Comparison of ENCODE assay signal across 33 cellular contexts in the genomic region with DNA sequence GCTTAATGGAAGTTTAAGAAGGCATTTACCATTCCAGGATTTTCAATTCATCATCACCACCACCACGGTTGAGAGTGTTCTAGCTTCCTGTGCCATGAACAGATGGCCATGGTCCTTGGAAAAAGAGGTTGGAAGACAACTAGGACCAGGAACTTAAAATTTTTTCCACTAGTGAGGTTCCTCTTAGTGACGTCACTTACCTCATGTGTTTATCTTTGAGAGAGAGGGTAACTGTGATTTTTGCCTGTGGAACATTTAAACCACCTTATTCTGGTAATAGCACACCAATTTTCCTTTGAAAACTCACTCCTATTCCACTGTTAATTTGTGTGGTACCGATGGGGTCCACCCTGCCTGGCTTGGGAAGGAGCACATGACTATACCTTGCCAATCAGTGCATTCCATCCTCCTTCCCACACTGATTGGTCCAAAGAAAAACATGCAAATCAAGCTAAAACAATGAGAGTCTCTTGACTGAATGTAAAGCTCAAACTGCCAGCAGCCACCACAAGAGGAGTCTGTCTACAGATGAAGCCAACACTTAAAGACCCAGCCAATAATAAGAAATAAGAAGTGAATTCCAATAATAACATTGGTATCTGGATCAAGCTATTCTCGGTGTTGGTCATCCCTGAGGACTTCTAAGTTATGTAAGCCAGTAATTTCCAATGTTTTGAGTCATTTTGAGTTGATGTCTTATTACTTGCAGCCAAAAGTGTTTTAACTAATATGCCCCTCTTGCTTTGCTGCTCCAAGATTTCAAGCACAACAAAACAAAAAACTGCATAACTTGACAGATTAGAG.
"Had no signal": no experiment of that assay in that cellular context is flagged by ENCODE, and none has a peak within 500 bp of the region (broad histone marks: within the 10 kb centered on the region; RNA-seq: fewer than 3 reads in every experiment).

No MANE protein-coding gene starts in this region.

- H3K36me3 Mint-ChIP-seq: activated CD4-positive, alpha-beta memory T cell treated with anti-CD3 and anti-CD28 coated beads for 36 hours; activated naive CD4-positive, alpha-beta T cell treated with anti-CD3 and anti-CD28 coated beads, Interleukin-2, amount 10 ng/mL, durations not matched to agents 7 days and 5 days; activated naive CD8-positive, alpha-beta T cell treated with anti-CD3 and anti-CD28 coated beads, Interleukin-2, amount 10 ng/mL, durations not matched to agents 7 days and 5 days; naive thymus-derived CD8-positive, alpha-beta T cell; stimulated activated memory B cell treated with anti-CD40 and anti-IgM and Interleukin-4, amounts not matched to agents 10 μg/mL and 1 μg/mL and 100 μg/mL, for 72 hours had no signal

- DNase-seq: activated CD4-positive, alpha-beta memory T cell treated with anti-CD3 and anti-CD28 coated beads for 36 hours; activated CD4-positive, alpha-beta T cell treated with anti-CD3 and anti-CD28 coated beads for 48 hours; activated CD8-positive, alpha-beta memory T cell treated with anti-CD3 and anti-CD28 coated beads, Interleukin-2, amount 50 U/mL, for 4 hours; activated gamma-delta T cell; activated naive CD4-positive, alpha-beta T cell treated with anti-CD3 and anti-CD28 coated beads, Interleukin-2, amount 10 ng/mL, durations not matched to agents 7 days and 5 days; activated naive CD8-positive, alpha-beta T cell treated with anti-CD3 and anti-CD28 coated beads, Interleukin-2, amount 10 ng/mL, durations not matched to agents 7 days and 5 days; activated T-cell treated with anti-CD3 and anti-CD28 coated beads, Interleukin-2, amount 50 U/mL, for 24 hours; central memory CD4-positive, alpha-beta T cell; endodermal cell; foreskin melanocyte; heart right ventricle; mammary epithelial cell; midbrain; naive thymus-derived CD8-positive, alpha-beta T cell; nucleus accumbens; pancreas; retina; stimulated activated CD4-positive, alpha-beta T cell treated with anti-CD3 and anti-CD28 coated beads, Interleukin-1b, Interleukin-23, amount 100 ng/mL, for 48 hours; stimulated activated CD4-positive, alpha-beta T cell treated with anti-CD3 and anti-CD28 coated beads, Interleukin-4, amount 100 ng/mL, for 4 hours; stimulated activated CD8-positive, alpha-beta memory T cell treated with anti-CD3 and anti-CD28 coated beads, Interleukin-4, amount 100 ng/mL, for 48 hours; stimulated activated naive CD8-positive, alpha-beta T cell treated with anti-CD3 and anti-CD28 coated beads, Interleukin-15, amount 100 ng/mL, for 72 hours; T-helper 9 cell; transverse colon had no signal

- H3K4me2 ChIP-seq: smooth muscle cell had no signal

- H3K36me3 ChIP-seq: heart right ventricle, pancreas, prostate gland, suprapubic skin, transverse colon had no signal

- H3K27me3 Mint-ChIP-seq: activated naive CD4-positive, alpha-beta T cell treated with anti-CD3 and anti-CD28 coated beads, Interleukin-2, amount 10 ng/mL, durations not matched to agents 7 days and 5 days; activated T-cell treated with anti-CD3 and anti-CD28 coated beads, Interleukin-2, amount 50 U/mL, for 24 hours had no signal

- H3K27ac ChIP-seq: pancreas, prostate gland, suprapubic skin, transverse colon, VCaP had no signal

- H3K4me1 ChIP-seq: pancreas, prostate gland, suprapubic skin, transverse colon had no signal

- H3K4me1 Mint-ChIP-seq: activated naive CD4-positive, alpha-beta T cell treated with anti-CD3 and anti-CD28 coated beads, Interleukin-2, amount 10 ng/mL, durations not matched to agents 7 days and 5 days; activated naive CD8-positive, alpha-beta T cell treated with anti-CD3 and anti-CD28 coated beads, Interleukin-2, amount 10 ng/mL, durations not matched to agents 7 days and 5 days; naive thymus-derived CD8-positive, alpha-beta T cell; stimulated activated memory B cell treated with anti-CD40 and anti-IgM and Interleukin-4, amounts not matched to agents 10 μg/mL and 1 μg/mL and 100 μg/mL, for 72 hours; stimulated activated naive CD8-positive, alpha-beta T cell treated with anti-CD3 and anti-CD28 coated beads, Interleukin-15, amount 100 ng/mL, for 72 hours had no signal

- H3K27me3 ChIP-seq: heart right ventricle, pancreas, suprapubic skin, transverse colon had no signal

- H3K9me3 ChIP-seq: heart right ventricle, pancreas, prostate gland, suprapubic skin, transverse colon had no signal

- ATAC-seq: activated CD4-positive, CD25-positive, alpha-beta regulatory T cell treated with anti-CD3 and anti-CD28 coated beads, Interleukin-2, amount 50 U/mL, for 24 hours; esophagus mucosa; naive thymus-derived CD8-positive, alpha-beta T cell; pancreas; stimulated activated memory B cell treated with anti-CD40 and anti-IgM and Interleukin-4, amounts not matched to agents 10 μg/mL and 1 μg/mL and 100 μg/mL, for 72 hours; stimulated activated naive CD8-positive, alpha-beta T cell treated with anti-CD3 and anti-CD28 coated beads, Interleukin-15, amount 100 ng/mL, for 72 hours had no signal

- H3K27ac Mint-ChIP-seq: activated CD4-positive, alpha-beta memory T cell treated with anti-CD3 and anti-CD28 coated beads for 36 hours; activated naive CD4-positive, alpha-beta T cell treated with anti-CD3 and anti-CD28 coated beads, Interleukin-2, amount 10 ng/mL, durations not matched to agents 7 days and 5 days; activated naive CD8-positive, alpha-beta T cell treated with anti-CD3 and anti-CD28 coated beads, Interleukin-2, amount 10 ng/mL, durations not matched to agents 7 days and 5 days; activated T-cell treated with anti-CD3 and anti-CD28 coated beads, Interleukin-2, amount 50 U/mL, for 24 hours; dendritic cell treated with granulocyte-macrophage colony-stimulating factor and Interleukin-4, amounts not matched to agents 40 ng/mL and 50 ng/mL, for 4 days; endodermal cell; naive thymus-derived CD8-positive, alpha-beta T cell; stimulated activated memory B cell treated with anti-CD40 and anti-IgM and Interleukin-4, amounts not matched to agents 10 μg/mL and 1 μg/mL and 100 μg/mL, for 72 hours; stimulated activated naive CD8-positive, alpha-beta T cell treated with anti-CD3 and anti-CD28 coated beads, Interleukin-15, amount 100 ng/mL, for 72 hours; T-helper 1 cell treated with Interleukin-12 subunit alpha and Interleukin-12 subunit beta and Interleukin-4 antibody, amounts not matched to agents 30 μg/mL and 1 μg/mL, for 36 hours had no signal

- H3K4me3 ChIP-seq: heart right ventricle, pancreas, prostate gland, smooth muscle cell, suprapubic skin, transverse colon had no signal

- H3K4me3 Mint-ChIP-seq: activated CD4-positive, alpha-beta memory T cell treated with anti-CD3 and anti-CD28 coated beads for 36 hours; activated naive CD4-positive, alpha-beta T cell treated with anti-CD3 and anti-CD28 coated beads, Interleukin-2, amount 10 ng/mL, durations not matched to agents 7 days and 5 days; activated naive CD8-positive, alpha-beta T cell treated with anti-CD3 and anti-CD28 coated beads, Interleukin-2, amount 10 ng/mL, durations not matched to agents 7 days and 5 days; activated T-cell treated with anti-CD3 and anti-CD28 coated beads, Interleukin-2, amount 50 U/mL, for 24 hours; dendritic cell treated with granulocyte-macrophage colony-stimulating factor and Interleukin-4, amounts not matched to agents 40 ng/mL and 50 ng/mL, for 4 days; endodermal cell; naive thymus-derived CD8-positive, alpha-beta T cell; neural crest cell; stimulated activated memory B cell treated with anti-CD40 and anti-IgM and Interleukin-4, amounts not matched to agents 10 μg/mL and 1 μg/mL and 100 μg/mL, for 72 hours; stimulated activated naive CD8-positive, alpha-beta T cell treated with anti-CD3 and anti-CD28 coated beads, Interleukin-15, amount 100 ng/mL, for 72 hours; T-helper 1 cell treated with Interleukin-12 subunit alpha and Interleukin-12 subunit beta and Interleukin-4 antibody, amounts not matched to agents 30 μg/mL and 1 μg/mL, for 36 hours had no signal

- H3K9me3 Mint-ChIP-seq: activated CD4-positive, alpha-beta memory T cell treated with anti-CD3 and anti-CD28 coated beads for 36 hours; activated naive CD4-positive, alpha-beta T cell treated with anti-CD3 and anti-CD28 coated beads, Interleukin-2, amount 10 ng/mL, durations not matched to agents 7 days and 5 days; activated naive CD8-positive, alpha-beta T cell treated with anti-CD3 and anti-CD28 coated beads, Interleukin-2, amount 10 ng/mL, durations not matched to agents 7 days and 5 days; activated T-cell treated with anti-CD3 and anti-CD28 coated beads, Interleukin-2, amount 50 U/mL, for 24 hours; dendritic cell treated with granulocyte-macrophage colony-stimulating factor and Interleukin-4, amounts not matched to agents 40 ng/mL and 50 ng/mL, for 4 days; endodermal cell; stimulated activated memory B cell treated with anti-CD40 and anti-IgM and Interleukin-4, amounts not matched to agents 10 μg/mL and 1 μg/mL and 100 μg/mL, for 72 hours; stimulated activated naive CD8-positive, alpha-beta T cell treated with anti-CD3 and anti-CD28 coated beads, Interleukin-15, amount 100 ng/mL, for 72 hours; T-helper 1 cell treated with Interleukin-12 subunit alpha and Interleukin-12 subunit beta and Interleukin-4 antibody, amounts not matched to agents 30 μg/mL and 1 μg/mL, for 36 hours had no signal
